Comparison of ENCODE assay signal across 8 cellular contexts in genomic region chr19:49666120-49666444, GRCh38. TPM values are rescaled to one million over a fixed set of nuclear protein-coding genes. Genes with fewer than 3 reads are reported as not detected.
A peak's percentile ranks its signal among the peaks of the same experiment; 100 is the strongest.
DNase-seq lines count a peak whose midpoint lies in the region; ATAC-seq and TF ChIP-seq lines count a peak whose summit lies in the region.

No MANE protein-coding gene starts in this region.

- intact Hi-C loops in PC-9 (cut with micrococcal nuclease; ENCODE audit: unreplicated experiment): no loop called here
- intact Hi-C loops in esophagus muscularis mucosa (cut with DNase I): no loop called here
- intact Hi-C loops in prostate gland (cut with DNase I): no loop called here

- H3K4me2 ChIP-seq in PC-9: peak overlapping the region; percentile 99

- H3K4me1 ChIP-seq in PC-9 (replicated peaks; ENCODE audit: insufficient read depth) (peaks cover 21% of the 10 kb centered on the region), esophagus muscularis mucosa (peaks cover 18 to 37% (median 26%) of the 10 kb centered on the region in 4 donors), prostate gland (replicated peaks) (peaks cover 13% of the 10 kb centered on the region)

- WGBS in esophagus muscularis mucosa: 0% methylated on average over 1 of the region's 9 CpGs
- WGBS in prostate gland: 0% methylated on average over 9 of the region's 9 CpGs

- peaks cover 37% of the 10 kb centered on the region for H3F3A ChIP-seq in PC-9 (ENCODE audit: insufficient read depth, low read depth)

- DNase-seq in PC-9: no peak
- DNase-seq in esophagus muscularis mucosa (ENCODE audit: extremely low spot score): no peak
- no peak for DNase-seq in prostate gland (ENCODE audit: low spot score)
- DNase-seq in SW480 (ENCODE audit: low spot score): no peak
- no peak for DNase-seq in NCI-H1092 treated with DMSO at 0.1 percent for 48 hours (lab: John Stamatoyannopoulos, UW)

- ATAC-seq in GM19455 (IDR thresholded peaks at IDR 0.05; ENCODE audit: unreplicated experiment) (no peak), HG02970 (IDR thresholded peaks at IDR 0.05; ENCODE audit: low FRiP score, unreplicated experiment) (no peak)

- peaks cover 17% of the 10 kb centered on the region for H4K20me1 ChIP-seq in PC-9 (ENCODE audit: insufficient read depth)

- BruUV-seq in PC-9 (replicated peaks; lab: Mats Ljungman, UMichigan): TSS peak; percentile 55

- TF ChIP-seq CTCF in GM12875 (IDR thresholded peaks at IDR 0.05; ENCODE audit: borderline replicate concordance, insufficient read depth, low read depth, low read length) (no peak), PC-9 (conservative IDR thresholded peaks at IDR 0.05) (no peak), esophagus muscularis mucosa (IDR thresholded peaks at IDR 0.05) (no peak), prostate gland (IDR thresholded peaks at IDR 0.05) (no peak)

- peaks cover 44% of the 10 kb centered on the region for H3K79me2 ChIP-seq in PC-9 (ENCODE audit: low read depth)

- CTCF ChIA-PET in PC-9 (lab: Charles Lee): no interaction called here

- no peak for TF ChIP-seq EP300 in esophagus muscularis mucosa (IDR thresholded peaks at IDR 0.05)

- H3K36me3 ChIP-seq in PC-9 (ENCODE audit: low read depth) (peaks cover 10% of the 10 kb centered on the region), esophagus muscularis mucosa (peaks cover 8 to 50% (median 30%) of the 10 kb centered on the region in 4 donors), prostate gland (peaks cover 3 to 7% of the 10 kb centered on the region in 2 donors)

- no peaks in the 10 kb centered on the region for H3K9me3 ChIP-seq in PC-9 (ENCODE audit: insufficient read depth, low read depth)
- H3K9me3 ChIP-seq in esophagus muscularis mucosa: no peaks in the 10 kb centered on the region
- no peaks in the 10 kb centered on the region for H3K9me3 ChIP-seq in prostate gland

- no peaks in the 10 kb centered on the region for H3K9me2 ChIP-seq in PC-9 (ENCODE audit: insufficient read depth)

- no peak for TF ChIP-seq POLR2A in esophagus muscularis mucosa (IDR thresholded peaks at IDR 0.05; ENCODE audit: low read depth)
- no peak for TF ChIP-seq POLR2A in prostate gland (IDR thresholded peaks at IDR 0.05)

- peak overlapping the region; percentile 90 for H2AFZ ChIP-seq in PC-9

- H3K4me3 ChIP-seq in GM12875 (ENCODE audit: low read depth, low read length) (peak overlapping the region; percentile 75), PC-9 (peak overlapping the region; percentile 95), esophagus muscularis mucosa (peak overlapping the region; percentile 59 to 71 (median 68)), prostate gland (peak overlapping the region; percentile 53 to 63)

- no peak overlapping the region for H3K27ac ChIP-seq in PC-9
- peak overlapping the region; percentile 86 to 91 (median 89) for H3K27ac ChIP-seq in esophagus muscularis mucosa (replicated peaks in 1 of 4)
- peak overlapping the region; percentile 81 to 89 for H3K27ac ChIP-seq in prostate gland

- H3K27me3 ChIP-seq in PC-9 (ENCODE audit: insufficient read depth, low read depth) (no peaks in the 10 kb centered on the region), esophagus muscularis mucosa (no peaks in the 10 kb centered on the region), prostate gland (replicated peaks; ENCODE audit: insufficient read depth) (no peaks in the 10 kb centered on the region)

- POLR2A ChIA-PET in PC-9 (lab: Charles Lee; ENCODE audit: unreplicated experiment): interaction anchor here (0.5 to 0.6 kb wide), 3 partner anchors 24 to 213 kb away, joined by 3 to 6 read pairs (median 4); partner anchors contain the start of gene SCAF1

RNA-seq across cellular contexts. Expression of gene BCL2L12, which starts 0.3 kb away (rescaled TPM):
- total RNA-seq in PC-9 (2021) (80.3 and 84.8 TPM in 2 replicates), esophagus muscularis mucosa (1 to 10 TPM; 4.2 to 9.9 (median 6.0) TPM), prostate gland (10 to 100 TPM; 11.6 to 11.7 TPM)

RNA-seq across cellular contexts. Expression of gene IRF3, which starts 0.4 kb away (rescaled TPM):
- total RNA-seq in PC-9 (2021) (181 and 220 TPM in 2 replicates), esophagus muscularis mucosa (10 to 100 TPM; 38.8 to 61.7 (median 56.7) TPM), prostate gland (10 to 100 TPM; 53.4 to 58.0 TPM)

RNA-seq across cellular contexts. Expression of gene PRMT1, which starts 11.0 kb away (rescaled TPM):
- total RNA-seq in PC-9 (2021) (228 and 261 TPM in 2 replicates), esophagus muscularis mucosa (100 to 1,000 TPM; 102 to 191 (median 144) TPM), prostate gland (100 to 1,000 TPM; 142 to 300 TPM)

RNA-seq across cellular contexts. Expression of gene ADM5, which starts 23.3 kb away (rescaled TPM):
- total RNA-seq in PC-9 (2021): 9.5 and 14.2 TPM in 2 replicates
- total RNA-seq in esophagus muscularis mucosa: 1 to 10 TPM in 3 of 4 donors, under 1 TPM in 1; 0.83 to 4.1 (median 2.5) TPM
- 1 to 10 TPM in 1 of 2 donors, under 1 TPM in 1; 0.68 to 6.1 TPM for total RNA-seq in prostate gland

RNA-seq across cellular contexts. Expression of gene SCAF1, which starts 24.1 kb away (rescaled TPM):
- total RNA-seq in PC-9 (2021) (86.9 and 91.3 TPM in 2 replicates), esophagus muscularis mucosa (10 to 100 TPM; 19.2 to 50.9 (median 30.9) TPM), prostate gland (10 to 100 TPM; 47.9 to 80.8 TPM)
